Comparison of ENCODE assay signal across 1 cellular context in the genomic region with DNA sequence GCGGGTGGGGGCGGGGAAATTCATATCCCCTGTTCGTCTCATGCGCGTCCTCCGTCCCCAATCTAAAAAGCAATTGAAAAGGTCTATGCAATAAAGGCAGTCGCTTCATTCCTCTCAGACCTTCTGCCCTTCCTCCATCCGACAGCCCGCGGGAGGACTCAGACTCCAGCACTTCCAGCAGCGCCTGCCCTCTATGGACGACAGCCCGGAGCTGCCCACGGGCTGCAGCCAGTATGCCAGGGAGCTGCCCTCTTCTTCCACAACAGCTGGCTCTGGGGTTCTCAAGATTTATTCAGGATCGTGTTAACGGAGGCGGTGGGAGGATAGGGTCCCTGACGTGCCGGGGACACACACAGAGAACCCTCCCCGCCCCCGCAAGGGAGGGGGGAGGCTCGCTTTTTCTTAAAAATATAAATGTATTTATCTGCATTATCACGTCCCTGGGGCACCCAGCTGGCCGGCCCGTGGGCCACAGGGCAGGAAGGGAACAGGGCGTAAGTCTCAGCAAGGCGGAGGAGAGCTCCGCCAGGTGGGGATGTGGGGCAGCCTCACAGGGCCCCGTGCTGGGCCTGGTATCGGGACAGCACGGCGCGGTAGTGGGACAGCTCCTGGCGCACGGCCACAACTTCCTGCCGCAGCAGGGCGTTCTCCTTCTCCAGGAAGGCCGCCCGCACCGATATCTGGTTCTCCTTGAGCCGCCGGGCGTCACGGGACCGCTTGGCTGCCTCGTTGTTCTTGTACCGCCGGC.
TF ChIP-seq lines count a peak whose summit lies in the region.

No MANE protein-coding gene starts in this region.

TF ChIP-seq in K562, 482 proteins besides CTCF, POLR2A, EP300 and RAD21:
- TF ChIP-seq POLR2G (IDR thresholded peaks at IDR 0.05; ENCODE audit: low read depth, low read length) (peak; percentile 42; the same call in 1 of the 2 replicates), SIX5 (IDR thresholded peaks at IDR 0.05; ENCODE audit: borderline replicate concordance in 1 of 2, insufficient read depth in 1 of 2, low read depth in 1 of 2, low read length in 2 of 2) (no peak)
